17 cellular contexts compared by ENCODE assay signal in the genomic region with DNA sequence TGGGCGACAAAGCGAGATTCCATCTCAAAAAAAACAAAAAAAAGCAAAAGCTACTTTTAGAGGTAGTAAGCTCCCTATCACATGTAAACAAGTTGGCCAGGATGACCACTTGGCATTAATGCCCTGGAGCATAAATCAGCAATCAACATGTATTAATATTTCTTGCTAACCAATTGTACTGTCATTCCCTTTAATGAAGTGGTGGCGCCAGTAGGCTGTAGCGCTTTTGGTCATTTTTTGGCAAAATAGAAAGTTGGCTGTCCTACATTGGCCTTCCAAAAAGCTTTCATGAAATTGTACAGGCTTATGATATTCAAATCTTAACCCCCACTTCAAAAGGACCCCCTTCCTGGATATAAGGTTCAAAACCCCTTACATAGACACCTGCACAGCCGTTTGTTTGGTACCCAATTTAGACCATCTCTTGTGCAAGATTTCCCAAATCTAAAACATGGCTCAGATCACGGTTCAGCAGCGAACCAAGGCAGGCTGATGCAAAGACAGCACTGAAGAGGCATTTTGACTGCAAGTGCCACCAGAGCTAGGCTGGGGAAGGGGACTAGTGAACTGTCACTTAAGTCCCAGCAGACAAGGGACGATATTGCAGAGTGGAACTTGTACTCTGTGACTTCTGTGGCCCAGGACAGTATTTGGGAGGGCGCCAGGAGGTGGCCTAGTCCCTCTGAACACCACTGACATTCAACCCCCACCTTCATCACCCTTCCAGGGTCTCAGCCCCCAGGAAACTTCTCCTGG. TPM values are rescaled to one million over a fixed set of nuclear protein-coding genes. Genes with fewer than 3 reads are reported as not detected.
DNase-seq lines count a peak whose midpoint lies in the region; ATAC-seq and TF ChIP-seq lines count a peak whose summit lies in the region.
"Had no signal": no experiment of that assay in that cellular context is flagged by ENCODE, and none has a peak within 500 bp of the region (broad histone marks: within the 10 kb centered on the region; RNA-seq: fewer than 3 reads in every experiment).

No MANE protein-coding gene starts in this region.

- H3K4me1 Mint-ChIP-seq in endodermal cell, result peaks cover 21% of the 10 kb centered on the region
- H3K4me1 Mint-ChIP-seq in stimulated activated effector memory CD8-positive, alpha-beta T cell treated with anti-CD3 and anti-CD28 coated beads, Interleukin-12 subunit alpha, Interleukin-12 subunit beta, amount 100 ng/mL, for 72 hours, result peaks cover 57% of the 10 kb centered on the region

- WGBS in GM23248 (ENCODE audit: low coverage in 1 of 2, low lambda C conversion rate in 2 of 2, missing lambda C conversion rate in 2 of 2), 2 experiments, result 97 to 98% methylated on average over 9 of the region's 9 CpGs
- WGBS in endodermal cell (ENCODE audit: insufficient coverage in 1 of 2, insufficient read length in 1 of 2), 2 experiments, result 92 to 98% methylated on average over 5 to 9 of the region's 9 CpGs
- WGBS in adrenal gland, 4 donors, result 89 to 94% (median 93%) methylated on average over 9 of the region's 9 CpGs

- DNase-seq in GM23248, result no peak
- no peak for DNase-seq in Panc1 (ENCODE audit: low read depth, low spot score)
- peak; percentile 49 for DNase-seq in endodermal cell
- no peak for DNase-seq in stimulated activated effector memory CD8-positive, alpha-beta T cell treated with anti-CD3 and anti-CD28 coated beads, Interleukin-12 subunit alpha, Interleukin-12 subunit beta, amount 100 ng/mL, for 72 hours (ENCODE audit: low spot score in 2 of 2)
- DNase-seq in HT-29 (ENCODE audit: low spot score), result no peak
- DNase-seq in NCI-H1048 (lab: John Stamatoyannopoulos, UW), result no peak
- DNase-seq in adrenal gland, result no peak
- DNase-seq: activated CD4-positive, alpha-beta T cell treated with anti-CD3 and anti-CD28 coated beads for 1 hour; activated gamma-delta T cell; NCI-H2029; NCI-H446 treated with DMSO at 0.1 percent for 48 hours; OCI-M1; stimulated activated naive B cell treated with anti-CD40 and anti-IgM and Interleukin-4, amounts not matched to agents 10 μg/mL and 1 μg/mL and 100 μg/mL, for 72 hours; transverse colon had no signal

- H3K9me3 ChIP-seq in GM23248 (ENCODE audit: low read depth) (no peaks in the 10 kb centered on the region), Panc1 (ENCODE audit: control insufficient read depth, insufficient read depth, low read depth, low read length) (no peaks in the 10 kb centered on the region), endodermal cell (ENCODE audit: control insufficient read depth, low read length) (no peaks in the 10 kb centered on the region), adrenal gland (replicated peaks in 1 of 3) (no peaks in the 10 kb centered on the region)
- H3K9me3 ChIP-seq: SJSA1, transverse colon had no signal

- intact Hi-C loops in Panc1 (cut with micrococcal nuclease; ENCODE audit: unreplicated experiment), result no loop called here
- intact Hi-C loops in adrenal gland (cut with DNase I), result no loop called here

- H3K4me3 ChIP-seq in GM23248 (no peak overlapping the region), Panc1 (ENCODE audit: low read depth in 2 of 2, low read length in 2 of 2) (no peak overlapping the region), endodermal cell (ENCODE audit: low read length) (no peak overlapping the region), adrenal gland (no peak overlapping the region)
- H3K4me3 ChIP-seq: SJSA1, transverse colon had no signal

- no peak for TF ChIP-seq CTCF in Panc1 (IDR thresholded peaks at IDR 0.05)
- TF ChIP-seq CTCF in endodermal cell (conservative IDR thresholded peaks at IDR 0.05), result no peak
- no peak for TF ChIP-seq CTCF in adrenal gland (IDR thresholded peaks at IDR 0.05)

- H3K4me1 ChIP-seq in GM23248 (ENCODE audit: insufficient read depth) (peaks cover 44% of the 10 kb centered on the region), Panc1 (ENCODE audit: control insufficient read depth, insufficient read depth, low read length) (peaks cover 38% of the 10 kb centered on the region), endodermal cell (ENCODE audit: control insufficient read depth, insufficient read depth, low read length) (peaks cover 8% of the 10 kb centered on the region), adrenal gland (replicated peaks in 1 of 2) (peaks cover 21 to 53% of the 10 kb centered on the region in 2 donors)

- peaks cover 66% of the 10 kb centered on the region for H3F3A ChIP-seq in GM23248 (ENCODE audit: insufficient read depth)

- peak overlapping the region; percentile 21 for H3K27ac Mint-ChIP-seq in endodermal cell
- H3K27ac Mint-ChIP-seq in stimulated activated effector memory CD8-positive, alpha-beta T cell treated with anti-CD3 and anti-CD28 coated beads, Interleukin-12 subunit alpha, Interleukin-12 subunit beta, amount 100 ng/mL, for 72 hours, result peak overlapping the region; percentile 98

- peak overlapping the region; percentile 13; the same call in 1 of the 2 replicates for H3K27ac ChIP-seq in GM23248
- peak overlapping the region; percentile 39; the same call in 1 of the 2 replicates for H3K27ac ChIP-seq in Panc1 (ENCODE audit: low read length)
- no peak overlapping the region for H3K27ac ChIP-seq in endodermal cell (ENCODE audit: low read depth, low read length)
- H3K27ac ChIP-seq in adrenal gland, result no peak overlapping the region
- H3K27ac ChIP-seq: C4-2B, SJSA1, transverse colon had no signal

- no peak for TF ChIP-seq POLR2A in adrenal gland (IDR thresholded peaks at IDR 0.05)

- H3K27me3 ChIP-seq in GM23248 (replicated peaks; ENCODE audit: insufficient read depth), result no peaks in the 10 kb centered on the region
- H3K27me3 ChIP-seq in Panc1 (ENCODE audit: control insufficient read depth, insufficient read depth, low read length), result no peaks in the 10 kb centered on the region
- H3K27me3 ChIP-seq in endodermal cell (ENCODE audit: control insufficient read depth, insufficient read depth, low read length, poor library complexity, severe bottlenecking), result no peaks in the 10 kb centered on the region
- no peaks in the 10 kb centered on the region for H3K27me3 ChIP-seq in adrenal gland
- H3K27me3 ChIP-seq: SJSA1, transverse colon had no signal

- H2AFZ ChIP-seq in GM23248, result no peak overlapping the region

- H3K9ac ChIP-seq in GM23248, result no peak overlapping the region
- no peak overlapping the region for H3K9ac ChIP-seq in endodermal cell (ENCODE audit: extremely low read depth, low read length, poor library complexity, severe bottlenecking)

- CTCF ChIA-PET in Panc1 (lab: Charles Lee), result no interaction called here

- H4K20me1 ChIP-seq in GM23248 (ENCODE audit: insufficient read depth), result no peaks in the 10 kb centered on the region

- H3K36me3 Mint-ChIP-seq in endodermal cell (ENCODE audit: low read depth), result peaks cover 32% of the 10 kb centered on the region
- H3K36me3 Mint-ChIP-seq in stimulated activated effector memory CD8-positive, alpha-beta T cell treated with anti-CD3 and anti-CD28 coated beads, Interleukin-12 subunit alpha, Interleukin-12 subunit beta, amount 100 ng/mL, for 72 hours, result peaks cover 76% of the 10 kb centered on the region

- H3K9me2 ChIP-seq in GM23248 (ENCODE audit: insufficient read depth), result no peaks in the 10 kb centered on the region

- no peaks in the 10 kb centered on the region for H3K27me3 Mint-ChIP-seq in endodermal cell (ENCODE audit: insufficient read depth)
- H3K27me3 Mint-ChIP-seq: stimulated activated naive B cell treated with anti-CD40 and anti-IgM and Interleukin-4, amounts not matched to agents 10 μg/mL and 1 μg/mL and 100 μg/mL, for 72 hours had no signal

- POLR2A ChIA-PET in Panc1 (lab: Charles Lee), result no interaction called here

- peaks cover 63% of the 10 kb centered on the region for H3K79me2 ChIP-seq in GM23248 (ENCODE audit: insufficient read depth)

- peaks cover 5% of the 10 kb centered on the region; the same call in 1 of the 2 replicates for H3K36me3 ChIP-seq in GM23248 (ENCODE audit: low read depth)
- no peaks in the 10 kb centered on the region; the same call in 1 of the 2 replicates for H3K36me3 ChIP-seq in Panc1 (ENCODE audit: control insufficient read depth, insufficient read depth, low read length)
- peaks cover 45% of the 10 kb centered on the region for H3K36me3 ChIP-seq in endodermal cell (ENCODE audit: control insufficient read depth, insufficient read depth, low read length)
- peaks cover 0 to 17% of the 10 kb centered on the region in 2 donors for H3K36me3 ChIP-seq in adrenal gland (replicated peaks in 1 of 2)

- BruUV-seq in Panc1 (replicated peaks; lab: Mats Ljungman, UMichigan), result no TSS peak

- no peaks in the 10 kb centered on the region for H3K9me3 Mint-ChIP-seq in endodermal cell
- no peaks in the 10 kb centered on the region for H3K9me3 Mint-ChIP-seq in stimulated activated effector memory CD8-positive, alpha-beta T cell treated with anti-CD3 and anti-CD28 coated beads, Interleukin-12 subunit alpha, Interleukin-12 subunit beta, amount 100 ng/mL, for 72 hours
- H3K9me3 Mint-ChIP-seq: stimulated activated naive B cell treated with anti-CD40 and anti-IgM and Interleukin-4, amounts not matched to agents 10 μg/mL and 1 μg/mL and 100 μg/mL, for 72 hours had no signal

- in situ Hi-C loops in GM23248 (cut with MboI) (no loop called here), Panc1 (cut with HindIII; ENCODE audit: low pct_unique_long_range_greater_than_20kb, low sequenced_read_pairs) (no loop called here)

- no peak for ATAC-seq in Panc1
- ATAC-seq in stimulated activated effector memory CD8-positive, alpha-beta T cell treated with anti-CD3 and anti-CD28 coated beads, Interleukin-12 subunit alpha, Interleukin-12 subunit beta, amount 100 ng/mL, for 72 hours, result no peak
- ATAC-seq: esophagus mucosa; stimulated activated naive B cell treated with anti-CD40 and anti-IgM and Interleukin-4, amounts not matched to agents 10 μg/mL and 1 μg/mL and 100 μg/mL, for 72 hours had no signal

- no peak overlapping the region for H3K4me3 Mint-ChIP-seq in endodermal cell
- no peak overlapping the region for H3K4me3 Mint-ChIP-seq in stimulated activated effector memory CD8-positive, alpha-beta T cell treated with anti-CD3 and anti-CD28 coated beads, Interleukin-12 subunit alpha, Interleukin-12 subunit beta, amount 100 ng/mL, for 72 hours
- H3K4me3 Mint-ChIP-seq: stimulated activated naive B cell treated with anti-CD40 and anti-IgM and Interleukin-4, amounts not matched to agents 10 μg/mL and 1 μg/mL and 100 μg/mL, for 72 hours had no signal

- H3K4me2 ChIP-seq in GM23248 (ENCODE audit: unreplicated experiment), result no peak overlapping the region

RNA-seq across cellular contexts. Expression of a gene that starts 31.9 kb away (rescaled TPM):
- 43.6 and 51.7 TPM in 2 replicates for total RNA-seq in GM23248 (2014; rRNA removed; shearing (Covaris generic))
- 6.8 and 8.4 TPM in 2 replicates for polyA plus RNA-seq in GM23248 (2016; fragmentation: Nextera tagmentation; extraction: Ambion mirVana)
- 21.3 TPM for total RNA-seq in Panc1 (2021; ENCODE audit: unreplicated experiment)
- polyA plus RNA-seq in Panc1 (2012; ENCODE audit: insufficient read length), result 14.5 TPM
- 10 to 100 TPM; 52.4 to 67.4 TPM for total RNA-seq in endodermal cell
- polyA plus RNA-seq in endodermal cell (2013, experiment 1 of 2), result 16.5 TPM
- polyA plus RNA-seq in endodermal cell (2013, experiment 2 of 2), result 16.2 TPM
- 70.8 and 72.3 TPM in 2 replicates for total RNA-seq in HT-29 (2014; rRNA removed; shearing (Covaris generic))
- 10 to 100 TPM; 14.5 to 68.3 (median 25.5) TPM for total RNA-seq in adrenal gland
- 10 to 100 TPM in 1 of 3 donors, 1 to 10 TPM in 2; 6.1 to 12.6 (median 8.2) TPM for polyA plus RNA-seq in adrenal gland

Comparison
In these comparisons a context has a peak if more than half of its experiments do, and no peak if none do; other contexts are left out.
1. H3K27ac ChIP-seq: peak in GM23248 (single experiment) and Panc1 (single experiment); none in endodermal cell (single experiment) and adrenal gland (0 of 5).